In genomic region chr12:67208326-67209067, GRCh38 we compare ENCODE assay signal across 15 cellular contexts.
DNase-seq lines count a peak whose midpoint lies in the region; TF ChIP-seq lines count a peak whose summit lies in the region.
"Had no signal": no experiment of that assay in that cellular context is flagged by ENCODE, and none has a peak within 500 bp of the region (broad histone marks: within the 10 kb centered on the region; RNA-seq: fewer than 3 reads in every experiment).

No MANE protein-coding gene starts in this region.

- H3K56ac ChIP-seq in mesendoderm (ENCODE audit: low read length), result no peak overlapping the region

- peak; percentile 16 for DNase-seq in NCI-H1105 treated with DMSO at 0.1 percent for 48 hours (lab: John Stamatoyannopoulos, UW)
- no peak for DNase-seq in NCI-H1105 (lab: John Stamatoyannopoulos, UW)
- peak; percentile 21 for DNase-seq in NCI-H526 treated with DMSO at 0.1 percent for 48 hours (lab: John Stamatoyannopoulos, UW)
- DNase-seq in endodermal cell, result peak; percentile 54
- peak; percentile 26 for DNase-seq in mesendoderm
- no peak for DNase-seq in stomach
- DNase-seq in NCI-H774 (lab: John Stamatoyannopoulos, UW), result no peak
- DNase-seq: 8988T; AML-193; CD4-positive, CD25-positive, alpha-beta regulatory T cell; DMS53; GF-D8 had no signal

- no peak overlapping the region for H3K4ac ChIP-seq in mesendoderm (ENCODE audit: low read depth, low read length)

- H3K9me3 ChIP-seq in endodermal cell (ENCODE audit: control insufficient read depth, low read length) (no peaks in the 10 kb centered on the region), stomach (no peaks in the 10 kb centered on the region)
- H3K9me3 ChIP-seq: BLaER1 had no signal

- no peaks in the 10 kb centered on the region for H3K79me2 ChIP-seq in mesendoderm (ENCODE audit: control insufficient read depth, insufficient read depth, low read length)

- H3K18ac ChIP-seq in mesendoderm (ENCODE audit: low read length), result no peak overlapping the region

- no peak overlapping the region for H3K4me2 ChIP-seq in mesendoderm (ENCODE audit: low read length)
- H3K4me2 ChIP-seq: BLaER1 had no signal

- H3K36me3 ChIP-seq in endodermal cell (ENCODE audit: control insufficient read depth, insufficient read depth, low read length) (no peaks in the 10 kb centered on the region), mesendoderm (ENCODE audit: control insufficient read depth, insufficient read depth, low read length) (no peaks in the 10 kb centered on the region), stomach (no peaks in the 10 kb centered on the region)
- H3K36me3 ChIP-seq: BLaER1 had no signal

- H3K9ac ChIP-seq in endodermal cell (ENCODE audit: extremely low read depth, low read length, poor library complexity, severe bottlenecking) (no peak overlapping the region), mesendoderm (ENCODE audit: low read length) (no peak overlapping the region)
- H3K9ac ChIP-seq: BLaER1 had no signal

- H3K23ac ChIP-seq in mesendoderm (ENCODE audit: low read length), result no peak overlapping the region

- no peak overlapping the region for H2AK5ac ChIP-seq in mesendoderm (ENCODE audit: low read length)

- no peak overlapping the region for H2BK15ac ChIP-seq in mesendoderm (replicated peaks; ENCODE audit: low read depth)

- no peak overlapping the region for H4K8ac ChIP-seq in mesendoderm (ENCODE audit: low read depth, low read length)

- TF ChIP-seq CTCF in endodermal cell (conservative IDR thresholded peaks at IDR 0.05), result no peak
- no peak for TF ChIP-seq CTCF in stomach (IDR thresholded peaks at IDR 0.05)

- H4K5ac ChIP-seq in mesendoderm (ENCODE audit: low read length), result no peak overlapping the region

- no peaks in the 10 kb centered on the region for H3K36me3 Mint-ChIP-seq in endodermal cell (ENCODE audit: low read depth)
- H3K36me3 Mint-ChIP-seq: CD4-positive, CD25-positive, alpha-beta regulatory T cell had no signal

- H3K4me3 ChIP-seq in endodermal cell (ENCODE audit: low read length), result peak overlapping the region; percentile 56
- no peak overlapping the region for H3K4me3 ChIP-seq in mesendoderm (ENCODE audit: low read length)
- H3K4me3 ChIP-seq in stomach, result no peak overlapping the region
- H3K4me3 ChIP-seq: BLaER1, GM12878 had no signal

- no peak overlapping the region for H2BK120ac ChIP-seq in mesendoderm (ENCODE audit: low read depth, low read length)

- H3K4me3 Mint-ChIP-seq in endodermal cell, result no peak overlapping the region
- H3K4me3 Mint-ChIP-seq: CD4-positive, CD25-positive, alpha-beta regulatory T cell had no signal

- peaks cover 38% of the 10 kb centered on the region for H3K4me1 Mint-ChIP-seq in endodermal cell
- H3K4me1 Mint-ChIP-seq: CD4-positive, CD25-positive, alpha-beta regulatory T cell had no signal

- 63 to 75% methylated on average over 7 to 8 of the region's 8 CpGs for WGBS in endodermal cell (ENCODE audit: insufficient coverage in 1 of 2, insufficient read length in 1 of 2), 2 experiments
- no CpG with 5 or more reads among the region's 8 CpGs for WGBS in mesendoderm (ENCODE audit: extremely low coverage, insufficient coverage, low lambda C conversion rate)
- WGBS in stomach, 5 donors, result 38 to 58% (median 50%) methylated on average over 8 of the region's 8 CpGs

- no peak for TF ChIP-seq POLR2A in stomach (IDR thresholded peaks at IDR 0.05)

- H2BK5ac ChIP-seq in mesendoderm (ENCODE audit: low read length), result no peak overlapping the region

- TF ChIP-seq EP300 in stomach (IDR thresholded peaks at IDR 0.05), result no peak

- peaks cover 15% of the 10 kb centered on the region for H3K27me3 Mint-ChIP-seq in endodermal cell (ENCODE audit: insufficient read depth)

- no peaks in the 10 kb centered on the region for H3K9me3 Mint-ChIP-seq in endodermal cell
- H3K9me3 Mint-ChIP-seq: CD4-positive, CD25-positive, alpha-beta regulatory T cell had no signal

- no peaks in the 10 kb centered on the region for H3K79me1 ChIP-seq in mesendoderm (ENCODE audit: low read length)

- H3K27me3 ChIP-seq in endodermal cell (ENCODE audit: control insufficient read depth, insufficient read depth, low read length, poor library complexity, severe bottlenecking) (peaks cover 22% of the 10 kb centered on the region), mesendoderm (ENCODE audit: insufficient read depth, low read length, poor library complexity) (no peaks in the 10 kb centered on the region), stomach (no peaks in the 10 kb centered on the region)
- H3K27me3 ChIP-seq: BLaER1 had no signal

- H3K27ac Mint-ChIP-seq in endodermal cell, result no peak overlapping the region
- H3K27ac Mint-ChIP-seq: CD4-positive, CD25-positive, alpha-beta regulatory T cell had no signal

- peaks cover 11% of the 10 kb centered on the region for H3K4me1 ChIP-seq in endodermal cell (ENCODE audit: control insufficient read depth, insufficient read depth, low read length)
- no peaks in the 10 kb centered on the region for H3K4me1 ChIP-seq in mesendoderm (ENCODE audit: control insufficient read depth, low read depth, low read length)
- no peaks in the 10 kb centered on the region for H3K4me1 ChIP-seq in stomach
- H3K4me1 ChIP-seq: BLaER1 had no signal

- intact Hi-C loops in stomach (cut with DNase I; ENCODE audit: low total_unique reads), result no loop called here

- H3K27ac ChIP-seq in endodermal cell (ENCODE audit: low read depth, low read length), result no peak overlapping the region
- no peak overlapping the region for H3K27ac ChIP-seq in mesendoderm (ENCODE audit: low read depth, low read length)
- no peak overlapping the region for H3K27ac ChIP-seq in stomach
- H3K27ac ChIP-seq: BLaER1, HL-60 had no signal

Comparison
In these comparisons a context has a peak if more than half of its experiments do, and no peak if none do; other contexts are left out.
1. DNase-seq: peak in NCI-H1105 treated with DMSO at 0.1 percent for 48 hours (single experiment), NCI-H526 treated with DMSO at 0.1 percent for 48 hours (single experiment), endodermal cell (single experiment) and mesendoderm (single experiment); none in NCI-H1105 (single experiment), stomach (single experiment) and NCI-H774 (single experiment).